Comparison of ENCODE assay signal across 9 cellular contexts in the genomic region with DNA sequence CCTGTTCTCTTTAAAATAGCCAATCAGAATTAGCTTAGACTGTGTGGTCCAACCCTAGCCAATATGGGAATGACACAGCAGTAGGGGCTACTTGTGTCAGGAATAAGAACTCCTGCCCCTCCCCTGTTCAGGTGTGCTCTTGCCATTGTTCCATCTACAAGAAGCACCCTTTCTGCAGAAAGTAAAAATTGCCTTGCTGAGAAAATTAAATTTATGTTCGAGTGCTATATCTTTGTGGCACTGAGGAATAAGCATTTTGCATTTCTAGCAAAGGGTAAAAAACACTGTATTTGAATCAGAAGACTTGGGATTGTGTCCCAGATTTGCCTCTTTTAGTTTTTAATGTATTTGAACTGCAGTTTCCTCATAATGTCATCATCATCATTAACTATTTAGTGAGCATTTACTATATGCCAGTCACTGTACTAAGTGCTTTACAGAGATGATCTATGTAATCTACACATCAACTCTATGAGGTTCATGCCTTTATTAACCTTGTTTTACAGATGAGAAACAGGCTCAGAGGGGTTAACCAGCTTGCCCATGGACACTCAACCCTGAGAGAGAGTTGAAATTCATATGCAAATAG.
"Had no signal": no experiment of that assay in that cellular context is flagged by ENCODE, and none has a peak within 500 bp of the region (broad histone marks: within the 10 kb centered on the region; RNA-seq: fewer than 3 reads in every experiment).

No MANE protein-coding gene starts in this region.

- H2AFZ ChIP-seq: GM23248 had no signal

- DNase-seq: GM23248, GOT3, H9, HCEC 1CT, IMR-90, Karpas-422, KBM-7 had no signal

- FAIRE-seq: H54 had no signal

- H3K27ac ChIP-seq: GM23248, KMS-11 had no signal

- H3K4me3 ChIP-seq: GM23248 had no signal

- H3K9ac ChIP-seq: GM23248, KMS-11 had no signal

- H3K4me2 ChIP-seq: KMS-11 had no signal
